Comparison of ENCODE assay signal across 13 cellular contexts in the genomic region with DNA sequence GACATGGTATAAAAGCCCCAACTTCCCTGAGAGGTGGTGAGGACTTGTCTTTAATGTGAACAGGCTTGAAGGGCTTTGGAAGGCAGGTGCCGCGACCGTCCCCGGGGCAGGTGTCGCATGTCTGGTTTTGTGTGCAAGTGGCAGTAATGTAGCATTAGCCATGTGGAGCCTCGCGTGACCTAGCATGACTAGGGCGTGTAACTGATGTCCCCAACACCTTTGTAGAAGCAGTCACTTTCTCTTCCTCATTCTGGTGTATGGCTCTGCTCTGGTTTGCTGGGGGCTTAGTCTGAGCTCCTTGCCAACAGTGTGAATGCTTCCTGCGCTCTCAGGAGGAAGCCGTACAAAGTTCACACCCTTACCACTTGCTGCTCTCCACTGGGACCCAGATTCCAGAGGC.
A peak's percentile ranks its signal among the peaks of the same experiment; 100 is the strongest.
DNase-seq lines count a peak whose midpoint lies in the region; ATAC-seq and TF ChIP-seq lines count a peak whose summit lies in the region.
"Had no signal": no experiment of that assay in that cellular context is flagged by ENCODE, and none has a peak within 500 bp of the region (broad histone marks: within the 10 kb centered on the region; RNA-seq: fewer than 3 reads in every experiment).

No MANE protein-coding gene starts in this region.

- peaks cover 4% of the 10 kb centered on the region for H3K4me1 Mint-ChIP-seq in T-helper 17 cell

- intact Hi-C loops in Right ventricle myocardium superior (cut with DNase I): no loop called here

- H4K20me1 ChIP-seq in osteoblast (ENCODE audit: insufficient read depth, low read length): peaks cover 11% of the 10 kb centered on the region

- H3K27ac Mint-ChIP-seq in T-helper 17 cell: peak overlapping the region; percentile 56

- H3K4me1 ChIP-seq in osteoblast (ENCODE audit: insufficient read depth, low read length): peaks cover 16% of the 10 kb centered on the region

- no peaks in the 10 kb centered on the region for H3K27me3 Mint-ChIP-seq in T-helper 17 cell

- no peaks in the 10 kb centered on the region for H3K79me2 ChIP-seq in osteoblast (ENCODE audit: insufficient read depth, low read length)

- H3K27me3 ChIP-seq in osteoblast (ENCODE audit: insufficient read depth, low read length): peaks cover 3% of the 10 kb centered on the region
- H3K27me3 ChIP-seq: neutrophil had no signal

- DNase-seq in T-helper 17 cell: no peak
- DNase-seq in T1000 (lab: John Stamatoyannopoulos, UW): no peak
- DNase-seq in KG1 (lab: John Stamatoyannopoulos, UW): no peak
- DNase-seq in osteoblast (ENCODE audit: insufficient read length, low spot score, missing footprints): no peak
- no peak for DNase-seq in Right ventricle myocardium superior
- DNase-seq: cerebellar nuclear complex, DMS79 treated with DMSO at 0.1 percent for 48 hours, hippocampal formation, PC-9 had no signal

- H3K9me3 ChIP-seq in T-helper 17 cell (ENCODE audit: control insufficient read depth, low read length, poor library complexity, severe bottlenecking) (no peaks in the 10 kb centered on the region), osteoblast (ENCODE audit: low read depth, low read length) (no peaks in the 10 kb centered on the region)
- H3K9me3 ChIP-seq: neutrophil had no signal

- H3K4me3 ChIP-seq in osteoblast (ENCODE audit: insufficient read depth, low read length): no peak overlapping the region
- H3K4me3 ChIP-seq: PC-9 had no signal

- H3K4me2 ChIP-seq in osteoblast (ENCODE audit: insufficient read depth, low read length): no peak overlapping the region
- H3K4me2 ChIP-seq: PC-9 had no signal

- H3K27ac ChIP-seq in osteoblast (ENCODE audit: low read depth, low read length): no peak overlapping the region
- H3K27ac ChIP-seq: neutrophil, PC-9 had no signal

- no peaks in the 10 kb centered on the region for H3K36me3 ChIP-seq in osteoblast (ENCODE audit: insufficient read depth, low read length)

- no peak overlapping the region for H3K4me3 Mint-ChIP-seq in T-helper 17 cell

- peaks cover 3% of the 10 kb centered on the region for H3K36me3 Mint-ChIP-seq in T-helper 17 cell (ENCODE audit: low read depth)

- ATAC-seq in GM18519 (IDR thresholded peaks at IDR 0.05; ENCODE audit: low FRiP score, unreplicated experiment) (peak; percentile 99), GM21381 (IDR thresholded peaks at IDR 0.05; ENCODE audit: unreplicated experiment) (peak; percentile 98), HG03108 (IDR thresholded peaks at IDR 0.05; ENCODE audit: unreplicated experiment) (peak; percentile 96), T-helper 17 cell (peak; percentile 73), Right ventricle myocardium superior (ENCODE audit: poor library complexity) (no peak)

- no peak overlapping the region for H2AFZ ChIP-seq in osteoblast (ENCODE audit: low read length)
- H2AFZ ChIP-seq: PC-9 had no signal

- TF ChIP-seq CTCF in osteoblast (IDR thresholded peaks at IDR 0.05; ENCODE audit: extremely low read depth, low read depth, low read length): no peak
